ENCODE assay signal across 15 cellular contexts in the genomic region with DNA sequence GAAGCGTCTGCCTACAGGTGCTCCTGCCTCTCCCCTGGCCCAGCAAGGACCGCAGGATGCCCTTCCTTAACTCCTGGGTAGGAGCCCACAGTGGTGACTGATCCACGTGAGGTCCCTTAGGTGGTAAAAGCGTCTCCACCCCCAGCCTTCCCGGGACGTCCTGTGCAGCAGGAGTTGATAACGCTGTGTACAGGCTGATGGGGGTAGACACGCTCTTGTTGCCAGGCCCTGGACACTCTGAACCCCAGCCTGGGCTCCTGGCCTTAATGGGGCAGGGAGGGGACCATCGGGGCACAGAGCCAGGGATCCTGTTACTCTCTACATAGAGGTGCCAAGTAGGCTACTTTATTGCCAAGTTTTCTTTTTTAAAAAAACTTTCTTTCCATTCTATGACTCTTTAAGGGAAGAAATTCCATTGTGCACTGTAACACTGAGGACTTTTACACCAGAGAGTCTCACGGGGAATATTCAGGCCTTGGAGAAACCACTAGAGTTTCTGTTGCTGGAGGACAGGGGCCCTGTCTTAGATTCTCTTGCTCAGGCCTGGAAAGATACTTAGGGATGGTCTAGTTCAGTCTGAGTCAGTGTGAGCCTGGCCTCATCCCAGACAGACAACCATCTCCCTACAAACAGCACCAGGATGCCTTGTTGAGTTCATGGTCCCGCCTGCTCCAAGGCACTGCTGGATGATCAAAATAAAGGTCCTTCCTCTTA.
A peak's percentile ranks its signal among the peaks of the same experiment; 100 is the strongest.
DNase-seq lines count a peak whose midpoint lies in the region; ATAC-seq and TF ChIP-seq lines count a peak whose summit lies in the region.
"Had no signal": no experiment of that assay in that cellular context is flagged by ENCODE, and none has a peak within 500 bp of the region (broad histone marks: within the 10 kb centered on the region; RNA-seq: fewer than 3 reads in every experiment).

No MANE protein-coding gene starts in this region.

- TF ChIP-seq CTCF in ascending aorta (IDR thresholded peaks at IDR 0.05) (no peak), heart left ventricle (IDR thresholded peaks at IDR 0.05) (no peak), omental fat pad (IDR thresholded peaks at IDR 0.05) (no peak), thyroid gland (IDR thresholded peaks at IDR 0.05) (no peak)

- ATAC-seq in heart left ventricle (peak; percentile 93 to 96 (median 95)), omental fat pad (ENCODE audit: low FRiP score) (peak; percentile 48), HG03354 (IDR thresholded peaks at IDR 0.05; ENCODE audit: poor library complexity, severe bottlenecking, unreplicated experiment) (no peak)
- ATAC-seq: T-cell, WTC11 had no signal

- H3K36me3 ChIP-seq in ascending aorta (no peaks in the 10 kb centered on the region), heart left ventricle (no peaks in the 10 kb centered on the region), thyroid gland (no peaks in the 10 kb centered on the region)
- H3K36me3 ChIP-seq: brain microvascular endothelial cell had no signal

- DNase-seq in ascending aorta (ENCODE audit: low spot score in 2 of 2) (peak; percentile 46 to 92), heart left ventricle (peak; percentile 41 to 91 (median 76)), omental fat pad (ENCODE audit: low spot score) (no peak), thyroid gland (peak; percentile 96 to 97), activated gamma-delta T cell treated with Interleukin-2 at 50 U/mL for 16 hours (no peak), NCI-H2029 (lab: John Stamatoyannopoulos, UW) (no peak)
- DNase-seq in activated T-cell treated with anti-CD3 and anti-CD28 coated beads, Interleukin-2, amount 50 U/mL, for 1 hour: no peak
- DNase-seq: activated naive CD4-positive, alpha-beta T cell; brain microvascular endothelial cell; foreskin melanocyte; NCI-H2171 treated with DMSO at 0.1 percent for 48 hours; NCI-H82; T-cell had no signal

- 46 to 72% (median 59%) methylated on average over 9 to 11 of the region's 11 CpGs for WGBS in heart left ventricle, 4 donors
- WGBS in thyroid gland, 2 donors: 33 to 42% methylated on average over 7 to 9 of the region's 11 CpGs

- peaks cover 3 to 34% of the 10 kb centered on the region in 2 donors for H3K4me1 ChIP-seq in ascending aorta
- H3K4me1 ChIP-seq in heart left ventricle: peaks cover 0 to 40% (median 26%) of the 10 kb centered on the region in 12 donors
- peaks cover 51 to 61% of the 10 kb centered on the region in 2 donors for H3K4me1 ChIP-seq in thyroid gland

- intact Hi-C loops in ascending aorta (cut with DNase I): loop anchor here (1.0 to 2.0 kb wide), 2 partner anchors 15 to 29 kb away; no protein-coding TSS in a partner anchor
- intact Hi-C loops in heart left ventricle (cut with DNase I): loop anchor here in 1 of 10 donors (10.0 kb wide), 1 partner anchor 111 kb away; a partner anchor contains a TSS
- intact Hi-C loops in thyroid gland (cut with DNase I): no loop called here

- H3K27ac ChIP-seq in ascending aorta: peak overlapping the region; percentile 77 to 83
- peak overlapping the region; percentile 27 to 88 (median 70) for H3K27ac ChIP-seq in heart left ventricle
- peak overlapping the region; percentile 88 to 96 (median 92) for H3K27ac ChIP-seq in thyroid gland
- H3K27ac ChIP-seq: brain microvascular endothelial cell had no signal

- H3K9me3 ChIP-seq in ascending aorta: no peaks in the 10 kb centered on the region
- H3K9me3 ChIP-seq in heart left ventricle: no peaks in the 10 kb centered on the region
- H3K9me3 ChIP-seq in thyroid gland: no peaks in the 10 kb centered on the region

- H3K27me3 ChIP-seq in ascending aorta (no peaks in the 10 kb centered on the region), heart left ventricle (no peaks in the 10 kb centered on the region), thyroid gland (no peaks in the 10 kb centered on the region)
- H3K27me3 ChIP-seq: brain microvascular endothelial cell had no signal

- TF ChIP-seq POLR2A in heart left ventricle (IDR thresholded peaks at IDR 0.05) (no peak), thyroid gland (IDR thresholded peaks at IDR 0.05) (peak in 1 of 2 donors; percentile 62)

- no peak overlapping the region for H3K4me3 ChIP-seq in ascending aorta
- H3K4me3 ChIP-seq in heart left ventricle: no peak overlapping the region
- no peak overlapping the region for H3K4me3 ChIP-seq in thyroid gland (replicated peaks in 1 of 3)

Comparison
In these comparisons a context has a peak if more than half of its experiments do, and no peak if none do; other contexts are left out.
1. DNase-seq: peak in ascending aorta (2 of 2), heart left ventricle (5 of 5) and thyroid gland (2 of 2); none in omental fat pad (single experiment), activated gamma-delta T cell treated with Interleukin-2 at 50 U/mL for 16 hours (single experiment), NCI-H2029 (single experiment) and activated T-cell treated with anti-CD3 and anti-CD28 coated beads, Interleukin-2, amount 50 U/mL, for 1 hour (single experiment).
2. Peak in every context shown above with its lines, with median percentiles within 50 percentile points of each other: H3K27ac ChIP-seq.